In the genomic region with DNA sequence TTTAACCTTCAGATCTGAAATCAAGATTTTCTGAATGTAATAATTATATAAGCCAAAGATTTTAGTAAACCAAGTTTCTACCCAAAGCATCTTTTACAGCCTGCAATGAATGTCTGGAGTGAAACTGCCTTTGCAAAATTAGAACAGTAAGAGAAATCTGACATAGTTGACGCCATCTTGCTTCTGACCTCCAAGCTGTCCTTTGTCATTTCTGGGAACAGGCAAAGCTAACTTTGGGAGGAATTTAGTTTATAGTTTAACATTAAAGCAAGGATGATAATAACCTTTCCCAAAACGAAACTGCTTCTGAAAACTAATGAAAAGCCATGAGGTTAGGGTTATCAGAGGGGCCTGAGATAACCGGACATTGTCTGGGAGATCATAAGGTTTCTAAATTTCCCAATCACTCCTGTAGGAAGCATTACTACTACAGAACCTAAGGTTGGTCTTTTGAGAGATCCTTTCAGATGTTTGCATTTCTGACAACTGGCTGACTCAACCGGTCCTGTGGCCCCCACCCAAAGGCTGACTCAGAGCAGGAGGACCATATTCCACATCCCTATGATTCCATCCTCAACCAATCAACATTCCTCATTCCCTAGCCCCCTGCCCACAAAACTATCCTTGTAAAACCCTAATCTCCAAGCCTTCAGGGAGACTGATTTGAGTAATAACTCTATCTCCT, we compare ENCODE assay signal across 10 cellular contexts.
DNase-seq lines count a peak whose midpoint lies in the region; ATAC-seq and TF ChIP-seq lines count a peak whose summit lies in the region.
"Had no signal": no experiment of that assay in that cellular context is flagged by ENCODE, and none has a peak within 500 bp of the region (broad histone marks: within the 10 kb centered on the region; RNA-seq: fewer than 3 reads in every experiment).

No MANE protein-coding gene starts in this region.

- peak overlapping the region; percentile 58; the same call in 1 of the 2 replicates for H4K91ac ChIP-seq in IMR-90 (ENCODE audit: insufficient read depth, low read depth, low read length)

- peaks cover 4% of the 10 kb centered on the region; the same call in 1 of the 2 replicates for H3K9me1 ChIP-seq in IMR-90 (ENCODE audit: insufficient read depth, low read length)

- peak overlapping the region; percentile 80; the same call in 1 of the 2 replicates for H3K18ac ChIP-seq in IMR-90 (ENCODE audit: low read depth, low read length)

- DNase-seq in Caki2 (ENCODE audit: low read depth) = peak; percentile 22
- peak; percentile 79 for DNase-seq in IMR-90
- DNase-seq in central memory CD8-positive, alpha-beta T cell (ENCODE audit: low spot score in 2 of 2) = no peak
- no peak for DNase-seq in neural crest cell (ENCODE audit: low read depth, low spot score)
- DNase-seq in HEK293T (ENCODE audit: extremely low spot score) = no peak
- DNase-seq in effector memory CD4-positive, alpha-beta T cell = no peak
- no peak for DNase-seq in SHP77 (lab: John Stamatoyannopoulos, UW)
- no peak for DNase-seq in effector CD8-positive, alpha-beta T cell (lab: John Stamatoyannopoulos, UW)
- DNase-seq: pancreas had no signal

- peak overlapping the region; percentile 21; the same call in 1 of the 2 replicates for H3K4me2 ChIP-seq in IMR-90 (ENCODE audit: low read depth, low read length)
- H3K4me2 ChIP-seq: GM23338 had no signal

- peak overlapping the region in 1 of 2 experiments; percentile 66; a peak in 2 of 4 replicates for H4K8ac ChIP-seq in IMR-90 (ENCODE audit: low read depth in 2 of 2, low read length in 2 of 2)

- peak overlapping the region; percentile 63 for H3K27ac Mint-ChIP-seq in central memory CD8-positive, alpha-beta T cell (ENCODE audit: low read depth)
- peak overlapping the region; percentile 13 for H3K27ac Mint-ChIP-seq in neural crest cell (ENCODE audit: unreplicated experiment)

- peak overlapping the region; percentile 74; the same call in 1 of the 2 replicates for H2AK5ac ChIP-seq in IMR-90 (ENCODE audit: low read depth, low read length)

- H2BK5ac ChIP-seq in IMR-90 (ENCODE audit: low read depth, low read length, poor library complexity, severe bottlenecking) = peak overlapping the region; percentile 84

- H2BK20ac ChIP-seq in IMR-90 (ENCODE audit: low read depth, low read length) = peak overlapping the region; percentile 58; the same call in 1 of the 2 replicates

- no peaks in the 10 kb centered on the region for H3K27me3 ChIP-seq in IMR-90 (ENCODE audit: control insufficient read depth, insufficient read depth, low read length)
- no peaks in the 10 kb centered on the region for H3K27me3 ChIP-seq in effector memory CD4-positive, alpha-beta T cell (replicated peaks; ENCODE audit: control insufficient read depth, insufficient read depth, low read length, poor library complexity, severe bottlenecking)
- H3K27me3 ChIP-seq: pancreas had no signal

- peaks cover 55% of the 10 kb centered on the region for H3K4me1 Mint-ChIP-seq in central memory CD8-positive, alpha-beta T cell
- H3K4me1 Mint-ChIP-seq in neural crest cell = peaks cover 42% of the 10 kb centered on the region

- no TSS peak for BruUV-seq in IMR-90 (replicated peaks; lab: Mats Ljungman, UMichigan)

- CTCF ChIA-PET in IMR-90 (lab: Yijun Ruan, JAX) (interaction anchor here (1.0 kb wide), 1 partner anchor 30 kb away, joined by 3 read pairs; no protein-coding TSS in a partner anchor), HEK293T (lab: Yijun Ruan, JAX) (no interaction called here)

- peak overlapping the region; percentile 57; the same call in 1 of the 2 replicates for H3K23ac ChIP-seq in IMR-90 (ENCODE audit: low read depth, low read length)

- TF ChIP-seq POLR2A in IMR-90 (IDR thresholded peaks at IDR 0.05; ENCODE audit: low read depth, low read length) = no peak

- POLR2A ChIA-PET in IMR-90 (lab: Charles Lee; ENCODE audit: unreplicated experiment) (no interaction called here), HEK293T (lab: Yijun Ruan, JAX) (no interaction called here)

- peaks cover 6% of the 10 kb centered on the region; the same call in 1 of the 2 replicates for H4K20me1 ChIP-seq in IMR-90 (ENCODE audit: insufficient read depth, low read length)

- dilution Hi-C loops in IMR-90 (cut with HindIII; ENCODE audit: low sequenced_read_pairs, unreplicated experiment) = no loop called here

- H3K14ac ChIP-seq in IMR-90 (replicated peaks; ENCODE audit: low read depth, low read length) = peak overlapping the region; percentile 58

- intact Hi-C loops in IMR-90 (cut with micrococcal nuclease) = loop anchor here (5.0 kb wide), 2 partner anchors 66 to 81 kb away; no protein-coding TSS in a partner anchor

- H3K27ac ChIP-seq in IMR-90 (ENCODE audit: insufficient read depth, low read length) = peak overlapping the region; percentile 7; the same call in 1 of the 2 replicates
- no peak overlapping the region for H3K27ac ChIP-seq in effector memory CD4-positive, alpha-beta T cell (ENCODE audit: insufficient read depth, low read length, poor library complexity, severe bottlenecking)
- H3K27ac ChIP-seq: pancreas had no signal

- peak overlapping the region; percentile 13; the same call in 1 of the 2 replicates for H4K5ac ChIP-seq in IMR-90 (ENCODE audit: low read depth, low read length)

- H3K79me1 ChIP-seq in IMR-90 (ENCODE audit: low read depth in 1 of 2, low read length in 2 of 2) = peaks cover 9 to 26% of the 10 kb centered on the region in 2 experiments

- peak overlapping the region; percentile 80; the same call in 1 of the 2 replicates for H3K4ac ChIP-seq in IMR-90 (ENCODE audit: low read depth, low read length)

- H2AK9ac ChIP-seq in IMR-90 (replicated peaks; ENCODE audit: low read depth, low read length, poor library complexity) = no peak overlapping the region

- no peaks in the 10 kb centered on the region for H3K36me3 ChIP-seq in IMR-90 (ENCODE audit: control insufficient read depth, insufficient read depth, low read length)
- H3K36me3 ChIP-seq in effector memory CD4-positive, alpha-beta T cell (ENCODE audit: control insufficient read depth, insufficient read depth, low read length) = no peaks in the 10 kb centered on the region
- H3K36me3 ChIP-seq: pancreas had no signal

- TF ChIP-seq CTCF in IMR-90 (conservative IDR thresholded peaks at IDR 0.05; ENCODE audit: low read depth, low read length) (no peak), neural crest cell (conservative IDR thresholded peaks at IDR 0.05) (no peak)

- no peaks in the 10 kb centered on the region for H3K36me3 Mint-ChIP-seq in central memory CD8-positive, alpha-beta T cell (ENCODE audit: insufficient read depth)
- peaks cover 33% of the 10 kb centered on the region for H3K36me3 Mint-ChIP-seq in neural crest cell (ENCODE audit: low read depth)

- H3K27me3 Mint-ChIP-seq in central memory CD8-positive, alpha-beta T cell = no peaks in the 10 kb centered on the region
- no peaks in the 10 kb centered on the region for H3K27me3 Mint-ChIP-seq in neural crest cell (ENCODE audit: low read depth)

- H3K4me3 Mint-ChIP-seq in central memory CD8-positive, alpha-beta T cell = no peak overlapping the region
- H3K4me3 Mint-ChIP-seq in neural crest cell = peak overlapping the region; percentile 67
- H3K4me3 Mint-ChIP-seq: GM23338 had no signal

- H3K56ac ChIP-seq in IMR-90 (ENCODE audit: extremely low read depth, insufficient read depth, low read length) = no peak overlapping the region

- peak overlapping the region; percentile 76 for H2BK120ac ChIP-seq in IMR-90 (ENCODE audit: low read depth, low read length)

- ATAC-seq in IMR-90 (ENCODE audit: low read depth) = peak; percentile 12
- ATAC-seq in central memory CD8-positive, alpha-beta T cell (replicated peaks; ENCODE audit: extremely low read depth, poor library complexity, severe bottlenecking) = no peak
- ATAC-seq: GM23338 had no signal

- no peak for TF ChIP-seq RAD21 in IMR-90 (IDR thresholded peaks at IDR 0.05; ENCODE audit: low read length)

- in situ Hi-C loops in Caki2 (cut with HindIII; ENCODE audit: low pct_unique_long_range_greater_than_20kb, low sequenced_read_pairs) (no loop called here), IMR-90 (cut with MboI; ENCODE audit: low sequenced_read_pairs) (no loop called here)

- H3K9me3 ChIP-seq in IMR-90 (ENCODE audit: control insufficient read depth, insufficient read depth, low read length) = no peaks in the 10 kb centered on the region
- H3K9me3 ChIP-seq in effector memory CD4-positive, alpha-beta T cell (ENCODE audit: control insufficient read depth, low read length) = no peaks in the 10 kb centered on the region
- H3K9me3 ChIP-seq: pancreas had no signal

- no peak overlapping the region for H3K9ac ChIP-seq in IMR-90 (ENCODE audit: low read depth, low read length)

- 0% methylated on average over 1 of the region's 4 CpGs; no CpG with 5 or more reads in 1 of the 2 experiments for WGBS in IMR-90 (ENCODE audit: extremely low coverage in 2 of 2, insufficient read length in 1 of 2), 2 experiments

- H3K4me1 ChIP-seq in IMR-90 (ENCODE audit: control insufficient read depth, insufficient read depth, low read length) = peaks cover 5% of the 10 kb centered on the region
- peaks cover 15% of the 10 kb centered on the region for H3K4me1 ChIP-seq in effector memory CD4-positive, alpha-beta T cell (ENCODE audit: control insufficient read depth, insufficient read depth, low read length, poor library complexity, severe bottlenecking)

- no peaks in the 10 kb centered on the region for H3K9me3 Mint-ChIP-seq in central memory CD8-positive, alpha-beta T cell
- peaks cover 18% of the 10 kb centered on the region for H3K9me3 Mint-ChIP-seq in neural crest cell

- H3K4me3 ChIP-seq in IMR-90 (ENCODE audit: insufficient read depth, low read depth, low read length) = no peak overlapping the region
- no peak overlapping the region for H3K4me3 ChIP-seq in effector memory CD4-positive, alpha-beta T cell (ENCODE audit: insufficient read depth, low read depth, low read length, poor library complexity, severe bottlenecking)
- H3K4me3 ChIP-seq: GM23338, pancreas had no signal

- peak overlapping the region; percentile 46 for H2AFZ ChIP-seq in IMR-90 (replicated peaks; ENCODE audit: low read length, poor library complexity)
- H2AFZ ChIP-seq: GM23338 had no signal

- peak overlapping the region; percentile 64; the same call in 1 of the 3 replicates for H2BK15ac ChIP-seq in IMR-90 (ENCODE audit: low read depth, low read length)

TF ChIP-seq in IMR-90, 13 proteins besides CTCF, POLR2A, EP300 and RAD21 (continues in another document):
- TF ChIP-seq RFX5 (IDR thresholded peaks at IDR 0.05; ENCODE audit: low read depth, low read length) (no peak), CEBPB (IDR thresholded peaks at IDR 0.05; ENCODE audit: low read depth, low read length) (peak; percentile 63; the same call in 1 of the 2 replicates), RCOR1 (IDR thresholded peaks at IDR 0.05; ENCODE audit: insufficient replicate concordance, low read length) (no peak), FOS (IDR thresholded peaks at IDR 0.05; ENCODE audit: low read depth, low read length) (peak; percentile 63; the same call in 1 of the 2 replicates)

TF ChIP-seq in HEK293T, 16 proteins besides CTCF, POLR2A, EP300 and RAD21:
- no peak for TF ChIP-seq FOXA1 (IDR thresholded peaks at IDR 0.05)
- TF ChIP-seq L3MBTL2 (conservative IDR thresholded peaks at IDR 0.05) = no peak
- no peak for TF ChIP-seq ARNT (IDR thresholded peaks at IDR 0.05)
- no peak for TF ChIP-seq TARDBP (IDR thresholded peaks at IDR 0.05)
- TF ChIP-seq LEF1 (IDR thresholded peaks at IDR 0.05; ENCODE audit: borderline replicate concordance) = no peak
- no peak for TF ChIP-seq SUZ12 (IDR thresholded peaks at IDR 0.05)
- TF ChIP-seq ELF4 (IDR thresholded peaks at IDR 0.05) = no peak

Comparison
In these comparisons a context has a peak if more than half of its experiments do, and no peak if none do; other contexts are left out.
1. DNase-seq: peak in Caki2 (single experiment) and IMR-90 (single experiment); none in central memory CD8-positive, alpha-beta T cell (0 of 2), neural crest cell (single experiment), HEK293T (single experiment), effector memory CD4-positive, alpha-beta T cell (0 of 3), SHP77 (0 of 2) and effector CD8-positive, alpha-beta T cell (single experiment).